ENCODE assay signal across 24 cellular contexts in genomic region chrX:10986616-10987015, GRCh38.
DNase-seq lines count a peak whose midpoint lies in the region; ATAC-seq lines count a peak whose summit lies in the region.
"Had no signal": no experiment of that assay in that cellular context is flagged by ENCODE, and none has a peak within 500 bp of the region (broad histone marks: within the 10 kb centered on the region; RNA-seq: fewer than 3 reads in every experiment).

No MANE protein-coding gene starts in this region.

- no peaks in the 10 kb centered on the region for H3K27me3 Mint-ChIP-seq in activated CD8-positive, alpha-beta memory T cell treated with anti-CD3 and anti-CD28 coated beads, Interleukin-2, amount 10 ng/mL, durations not matched to agents 7 days and 5 days

- H3K36me3 Mint-ChIP-seq in activated CD8-positive, alpha-beta memory T cell treated with anti-CD3 and anti-CD28 coated beads, Interleukin-2, amount 10 ng/mL, durations not matched to agents 7 days and 5 days: no peaks in the 10 kb centered on the region
- H3K36me3 Mint-ChIP-seq: CD14-positive monocyte; CD8-positive, alpha-beta memory T cell had no signal

- no peak overlapping the region for H3K27ac Mint-ChIP-seq in activated CD8-positive, alpha-beta memory T cell treated with anti-CD3 and anti-CD28 coated beads, Interleukin-2, amount 10 ng/mL, durations not matched to agents 7 days and 5 days
- H3K27ac Mint-ChIP-seq: CD14-positive monocyte; CD8-positive, alpha-beta memory T cell had no signal

- CTCF ChIA-PET in activated CD8-positive, alpha-beta memory T cell treated with anti-CD3 and anti-CD28 coated beads, Interleukin-2, amount 10 ng/mL, durations not matched to agents 7 days and 5 days (lab: Charles Lee): interaction anchor here (0.5 kb wide), 1 partner anchor 148 kb away, joined by 3 read pairs; no protein-coding TSS in a partner anchor

- H3K9me3 Mint-ChIP-seq in activated CD8-positive, alpha-beta memory T cell treated with anti-CD3 and anti-CD28 coated beads, Interleukin-2, amount 10 ng/mL, durations not matched to agents 7 days and 5 days (ENCODE audit: low read depth): no peaks in the 10 kb centered on the region

- no peaks in the 10 kb centered on the region for H3K4me1 Mint-ChIP-seq in activated CD8-positive, alpha-beta memory T cell treated with anti-CD3 and anti-CD28 coated beads, Interleukin-2, amount 10 ng/mL, durations not matched to agents 7 days and 5 days
- H3K4me1 Mint-ChIP-seq: CD14-positive monocyte; CD8-positive, alpha-beta memory T cell had no signal

- no peak for ATAC-seq in HG03565 (IDR thresholded peaks at IDR 0.05; ENCODE audit: unreplicated experiment)
- no peak for ATAC-seq in activated CD8-positive, alpha-beta memory T cell treated with anti-CD3 and anti-CD28 coated beads, Interleukin-2, amount 10 ng/mL, durations not matched to agents 7 days and 5 days
- ATAC-seq: A549, HepG2, PC-3 had no signal

- DNase-seq in EL (peak; percentile 30), NCI-H226 (peak; percentile 31), fibroblast of gingiva (ENCODE audit: low read depth) (peak; percentile 31), middle frontal gyrus (ENCODE audit: extremely low spot score, low spot score) (no peak), NCI-H2107 (lab: John Stamatoyannopoulos, UW) (no peak)
- no peak for DNase-seq in activated CD8-positive, alpha-beta memory T cell treated with anti-CD3 and anti-CD28 coated beads, Interleukin-2, amount 10 ng/mL, durations not matched to agents 7 days and 5 days
- DNase-seq: BE2C; CD8-positive, alpha-beta memory T cell; DMS79 treated with DMSO at 0.1 percent for 48 hours; HCEC 1CT; Karpas-422; NCI-H1092 treated with DMSO at 0.1 percent for 48 hours; NCI-H1436; NCI-H187; NCI-H2081 treated with DMSO at 0.1 percent for 48 hours; NCI-H2171 treated with DMSO at 0.1 percent for 48 hours; NCI-H524 treated with DMSO at 0.1 percent for 48 hours; NCI-H774; PC-3; SK-N-SH had no signal

- no peak overlapping the region for H3K4me3 Mint-ChIP-seq in activated CD8-positive, alpha-beta memory T cell treated with anti-CD3 and anti-CD28 coated beads, Interleukin-2, amount 10 ng/mL, durations not matched to agents 7 days and 5 days
- H3K4me3 Mint-ChIP-seq: CD14-positive monocyte; CD8-positive, alpha-beta memory T cell had no signal

Comparison
In these comparisons a context has a peak if more than half of its experiments do, and no peak if none do; other contexts are left out.
1. DNase-seq: peak in EL (single experiment), NCI-H226 (single experiment) and fibroblast of gingiva (single experiment); none in middle frontal gyrus (single experiment), NCI-H2107 (single experiment) and activated CD8-positive, alpha-beta memory T cell treated with anti-CD3 and anti-CD28 coated beads, Interleukin-2, amount 10 ng/mL, durations not matched to agents 7 days and 5 days (single experiment).